In genomic region chr9:91162784-91163440, GRCh38 we compare ENCODE assay signal across 8 cellular contexts.
DNase-seq lines count a peak whose midpoint lies in the region; ATAC-seq and TF ChIP-seq lines count a peak whose summit lies in the region.

No MANE protein-coding gene starts in this region.

- no peak for TF ChIP-seq CTCF in right atrium auricular region (IDR thresholded peaks at IDR 0.05)

- no peak overlapping the region for H3K4me2 ChIP-seq in Karpas-422 (ENCODE audit: low read depth, low read length, poor library complexity, severe bottlenecking)

- H3K9me3 ChIP-seq in right atrium auricular region (no peaks in the 10 kb centered on the region), Karpas-422 (ENCODE audit: low read length) (no peaks in the 10 kb centered on the region)

- H3K4me1 ChIP-seq in right atrium auricular region (peaks cover 0 to 44% of the 10 kb centered on the region in 2 donors), Karpas-422 (ENCODE audit: low read length) (no peaks in the 10 kb centered on the region)

- no peaks in the 10 kb centered on the region for H3K9me3 Mint-ChIP-seq in stimulated activated naive CD8-positive, alpha-beta T cell treated with anti-CD3 and anti-CD28 coated beads, Interleukin-15, Interleukin-2, amounts not matched to agents 100 ng/mL and 50 ng/mL, for 24 hours

- peaks cover 64% of the 10 kb centered on the region for H3K4me1 Mint-ChIP-seq in stimulated activated naive CD8-positive, alpha-beta T cell treated with anti-CD3 and anti-CD28 coated beads, Interleukin-15, Interleukin-2, amounts not matched to agents 100 ng/mL and 50 ng/mL, for 24 hours (ENCODE audit: low read depth)

- H3K36me3 Mint-ChIP-seq in stimulated activated naive CD8-positive, alpha-beta T cell treated with anti-CD3 and anti-CD28 coated beads, Interleukin-15, Interleukin-2, amounts not matched to agents 100 ng/mL and 50 ng/mL, for 24 hours (ENCODE audit: low read depth) = no peaks in the 10 kb centered on the region

- ATAC-seq in GM19467 (IDR thresholded peaks at IDR 0.05; ENCODE audit: unreplicated experiment) = peak; percentile 74

- no peak overlapping the region for H3K27ac ChIP-seq in right atrium auricular region
- no peak overlapping the region for H3K27ac ChIP-seq in Karpas-422 (ENCODE audit: low read length)

- H3K27me3 ChIP-seq in right atrium auricular region (no peaks in the 10 kb centered on the region), Karpas-422 (ENCODE audit: low read length) (no peaks in the 10 kb centered on the region)

- H3K27ac Mint-ChIP-seq in stimulated activated naive CD8-positive, alpha-beta T cell treated with anti-CD3 and anti-CD28 coated beads, Interleukin-15, Interleukin-2, amounts not matched to agents 100 ng/mL and 50 ng/mL, for 24 hours = peak overlapping the region; percentile 99

- H3K9me2 ChIP-seq in Karpas-422 (replicated peaks; ENCODE audit: insufficient read depth, low read length) = no peaks in the 10 kb centered on the region

- H3K4me3 ChIP-seq in right atrium auricular region = no peak overlapping the region
- no peak overlapping the region for H3K4me3 ChIP-seq in Karpas-422 (ENCODE audit: low read length)

- H3K9ac ChIP-seq in Karpas-422 (ENCODE audit: low read length) = no peak overlapping the region

- H3K27me3 Mint-ChIP-seq in stimulated activated naive CD8-positive, alpha-beta T cell treated with anti-CD3 and anti-CD28 coated beads, Interleukin-15, Interleukin-2, amounts not matched to agents 100 ng/mL and 50 ng/mL, for 24 hours = no peaks in the 10 kb centered on the region

- H3K36me3 ChIP-seq in right atrium auricular region (no peaks in the 10 kb centered on the region), Karpas-422 (ENCODE audit: insufficient read depth, low read length) (no peaks in the 10 kb centered on the region)

- H2AFZ ChIP-seq in Karpas-422 (ENCODE audit: low read length) = no peak overlapping the region

- DNase-seq in EH (ENCODE audit: low read depth) = peak; percentile 58
- peak; percentile 49 for DNase-seq in HK-2 (ENCODE audit: unreplicated experiment)
- DNase-seq in activated CD8-positive, alpha-beta memory T cell treated with anti-CD3 and anti-CD28 coated beads, Interleukin-2, amount 50 U/mL, for 48 hours = peak; percentile 88
- DNase-seq in right atrium auricular region (ENCODE audit: low spot score) = peak; percentile 59
- DNase-seq in Karpas-422 = no peak
- no peak for DNase-seq in stimulated activated CD4-positive, alpha-beta T cell treated with anti-CD3 and anti-CD28 coated beads, Interleukin-4, amount 100 ng/mL, for 1 hour

- no peaks in the 10 kb centered on the region for H3K79me2 ChIP-seq in Karpas-422 (ENCODE audit: low read length)

- no peaks in the 10 kb centered on the region for H4K20me1 ChIP-seq in Karpas-422 (ENCODE audit: insufficient read depth, low read depth, low read length)

- H3K4me3 Mint-ChIP-seq in stimulated activated naive CD8-positive, alpha-beta T cell treated with anti-CD3 and anti-CD28 coated beads, Interleukin-15, Interleukin-2, amounts not matched to agents 100 ng/mL and 50 ng/mL, for 24 hours = peak overlapping the region; percentile 79

Comparison
In these comparisons a context has a peak if more than half of its experiments do, and no peak if none do; other contexts are left out.
1. DNase-seq: peak in EH (single experiment), HK-2 (single experiment), activated CD8-positive, alpha-beta memory T cell treated with anti-CD3 and anti-CD28 coated beads, Interleukin-2, amount 50 U/mL, for 48 hours (single experiment) and right atrium auricular region (single experiment); none in Karpas-422 (single experiment) and stimulated activated CD4-positive, alpha-beta T cell treated with anti-CD3 and anti-CD28 coated beads, Interleukin-4, amount 100 ng/mL, for 1 hour (single experiment).